Comparison of ENCODE assay signal across 23 cellular contexts in the genomic region with DNA sequence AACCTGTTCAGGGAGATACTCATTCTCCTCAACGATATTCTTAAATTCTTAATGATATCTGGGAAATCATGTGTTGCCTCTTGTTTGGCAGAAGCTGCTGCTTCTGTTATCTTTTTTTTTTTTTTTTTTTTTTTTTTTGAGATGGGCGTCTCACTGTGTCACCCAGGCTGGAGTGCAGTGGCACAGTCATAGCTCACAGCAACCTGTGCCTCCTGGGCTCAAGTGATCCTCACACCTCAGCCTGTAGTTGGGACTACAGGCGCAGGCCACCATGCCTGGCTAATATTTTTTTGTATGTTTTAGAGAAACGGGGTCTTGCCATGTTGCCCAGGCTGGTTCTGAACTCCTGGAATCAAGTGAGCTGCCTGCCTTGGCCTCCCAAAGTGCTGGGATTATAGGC. TPM values are rescaled to one million over a fixed set of nuclear protein-coding genes. Genes with fewer than 3 reads are reported as not detected.
A peak's percentile ranks its signal among the peaks of the same experiment; 100 is the strongest.
DNase-seq lines count a peak whose midpoint lies in the region; ATAC-seq and TF ChIP-seq lines count a peak whose summit lies in the region.
"Had no signal": no experiment of that assay in that cellular context is flagged by ENCODE, and none has a peak within 500 bp of the region (broad histone marks: within the 10 kb centered on the region; RNA-seq: fewer than 3 reads in every experiment).

No MANE protein-coding gene starts in this region.

- no peak overlapping the region for H3K27ac ChIP-seq in left lung
- H3K27ac ChIP-seq: brain microvascular endothelial cell, hepatocyte, SJSA1, WERI-Rb-1 had no signal

- no peak overlapping the region for H3K27ac Mint-ChIP-seq in activated CD8-positive, alpha-beta T cell treated with anti-CD3 and anti-CD28 coated beads for 36 hours
- no peak overlapping the region for H3K27ac Mint-ChIP-seq in activated CD8-positive, alpha-beta T cell treated with anti-CD3 and anti-CD28 coated beads, Interleukin-2, amount 10 ng/mL, durations not matched to agents 7 days and 5 days
- H3K27ac Mint-ChIP-seq in activated T-helper 2 cell treated with anti-CD3 and anti-CD28 coated beads, Interferon-gamma antibody, Interleukin-2, Interleukin-4, amounts not matched to agents 10 μg/mL and 5 μg/mL and 100 μg/mL, durations not matched to agents 14 hours and 24 hours and 36 hours, result no peak overlapping the region
- no peak overlapping the region for H3K27ac Mint-ChIP-seq in activated T-helper 17 cell treated with anti-CD3 and anti-CD28 coated beads, Interleukin-2, amount 50 U/mL, for 72 hours

- H3K4me1 Mint-ChIP-seq in activated CD8-positive, alpha-beta T cell treated with anti-CD3 and anti-CD28 coated beads for 36 hours (ENCODE audit: low read depth), result peaks cover 76% of the 10 kb centered on the region
- peaks cover 2% of the 10 kb centered on the region for H3K4me1 Mint-ChIP-seq in activated CD8-positive, alpha-beta T cell treated with anti-CD3 and anti-CD28 coated beads, Interleukin-2, amount 10 ng/mL, durations not matched to agents 7 days and 5 days (ENCODE audit: low read depth)
- H3K4me1 Mint-ChIP-seq in activated T-helper 2 cell treated with anti-CD3 and anti-CD28 coated beads, Interferon-gamma antibody, Interleukin-2, Interleukin-4, amounts not matched to agents 10 μg/mL and 5 μg/mL and 100 μg/mL, durations not matched to agents 14 hours and 24 hours and 36 hours (ENCODE audit: low read depth), result peaks cover 17% of the 10 kb centered on the region
- peaks cover 39% of the 10 kb centered on the region for H3K4me1 Mint-ChIP-seq in activated T-helper 17 cell treated with anti-CD3 and anti-CD28 coated beads, Interleukin-2, amount 50 U/mL, for 72 hours

- H3K4me3 Mint-ChIP-seq in activated CD8-positive, alpha-beta T cell treated with anti-CD3 and anti-CD28 coated beads for 36 hours, result no peak overlapping the region
- no peak overlapping the region for H3K4me3 Mint-ChIP-seq in activated CD8-positive, alpha-beta T cell treated with anti-CD3 and anti-CD28 coated beads, Interleukin-2, amount 10 ng/mL, durations not matched to agents 7 days and 5 days
- H3K4me3 Mint-ChIP-seq in activated T-helper 2 cell treated with anti-CD3 and anti-CD28 coated beads, Interferon-gamma antibody, Interleukin-2, Interleukin-4, amounts not matched to agents 10 μg/mL and 5 μg/mL and 100 μg/mL, durations not matched to agents 14 hours and 24 hours and 36 hours (ENCODE audit: low read depth), result no peak overlapping the region
- H3K4me3 Mint-ChIP-seq in activated T-helper 17 cell treated with anti-CD3 and anti-CD28 coated beads, Interleukin-2, amount 50 U/mL, for 72 hours, result no peak overlapping the region

- H3K4me1 ChIP-seq in left lung, result peaks cover 11 to 39% of the 10 kb centered on the region in 2 donors

- no peaks in the 10 kb centered on the region for H3K27me3 Mint-ChIP-seq in activated CD8-positive, alpha-beta T cell treated with anti-CD3 and anti-CD28 coated beads for 36 hours
- no peaks in the 10 kb centered on the region for H3K27me3 Mint-ChIP-seq in activated CD8-positive, alpha-beta T cell treated with anti-CD3 and anti-CD28 coated beads, Interleukin-2, amount 10 ng/mL, durations not matched to agents 7 days and 5 days (ENCODE audit: low read depth)
- H3K27me3 Mint-ChIP-seq in activated T-helper 2 cell treated with anti-CD3 and anti-CD28 coated beads, Interferon-gamma antibody, Interleukin-2, Interleukin-4, amounts not matched to agents 10 μg/mL and 5 μg/mL and 100 μg/mL, durations not matched to agents 14 hours and 24 hours and 36 hours (ENCODE audit: low read depth), result no peaks in the 10 kb centered on the region
- no peaks in the 10 kb centered on the region for H3K27me3 Mint-ChIP-seq in activated T-helper 17 cell treated with anti-CD3 and anti-CD28 coated beads, Interleukin-2, amount 50 U/mL, for 72 hours

- no peak for DNase-seq in activated CD8-positive, alpha-beta T cell treated with anti-CD3 and anti-CD28 coated beads for 36 hours
- no peak for DNase-seq in activated CD8-positive, alpha-beta T cell treated with anti-CD3 and anti-CD28 coated beads, Interleukin-2, amount 10 ng/mL, durations not matched to agents 7 days and 5 days
- no peak for DNase-seq in left lung
- peak; percentile 10 for DNase-seq in retina
- DNase-seq in activated T-helper 2 cell treated with anti-CD3 and anti-CD28 coated beads, Interferon-gamma antibody, Interleukin-2, Interleukin-4, amounts not matched to agents 10 μg/mL and 5 μg/mL and 100 μg/mL, durations not matched to agents 14 hours and 24 hours and 36 hours (ENCODE audit: low spot score), result no peak
- DNase-seq: activated gamma-delta T cell; brain microvascular endothelial cell; DMS79; effector CD8-positive, alpha-beta T cell; foreskin melanocyte; GF-D8; KG1; left colon; MV-4-11; NCI-H146; NCI-H526; T-helper 2 cell; WERI-Rb-1 had no signal

- no peaks in the 10 kb centered on the region for H3K9me3 ChIP-seq in left lung
- H3K9me3 ChIP-seq: SJSA1 had no signal

- POLR2A ChIA-PET in activated CD8-positive, alpha-beta T cell treated with anti-CD3 and anti-CD28 coated beads for 36 hours (lab: Charles Lee), result no interaction called here
- POLR2A ChIA-PET in activated CD8-positive, alpha-beta T cell treated with anti-CD3 and anti-CD28 coated beads, Interleukin-2, amount 10 ng/mL, durations not matched to agents 7 days and 5 days (lab: Charles Lee), result no interaction called here

- CTCF ChIA-PET in activated CD8-positive, alpha-beta T cell treated with anti-CD3 and anti-CD28 coated beads for 36 hours (lab: Charles Lee), result interaction anchor here (1.2 to 2.1 kb wide), 2 partner anchors 11 to 13 kb away, joined by 3 to 6 read pairs; no protein-coding TSS in a partner anchor
- CTCF ChIA-PET in activated CD8-positive, alpha-beta T cell treated with anti-CD3 and anti-CD28 coated beads, Interleukin-2, amount 10 ng/mL, durations not matched to agents 7 days and 5 days (lab: Charles Lee), result interaction anchor here (1.2 kb wide), 1 partner anchor 17 kb away, joined by 3 read pairs; no protein-coding TSS in a partner anchor

- TF ChIP-seq CTCF in activated CD8-positive, alpha-beta T cell treated with anti-CD3 and anti-CD28 coated beads for 36 hours (IDR thresholded peaks at IDR 0.05), result no peak
- TF ChIP-seq CTCF in left lung (IDR thresholded peaks at IDR 0.05), result no peak

- H3K36me3 ChIP-seq in left lung, result no peaks in the 10 kb centered on the region
- H3K36me3 ChIP-seq: brain microvascular endothelial cell, SJSA1, WERI-Rb-1 had no signal

- intact Hi-C loops in activated CD8-positive, alpha-beta T cell treated with anti-CD3 and anti-CD28 coated beads for 36 hours (cut with micrococcal nuclease), result no loop called here
- intact Hi-C loops in left lung (cut with DNase I), result no loop called here
- intact Hi-C loops in activated T-helper 2 cell treated with anti-CD3 and anti-CD28 coated beads, Interferon-gamma antibody, Interleukin-2, Interleukin-4, amounts not matched to agents 10 μg/mL and 5 μg/mL and 100 μg/mL, durations not matched to agents 14 hours and 24 hours and 36 hours (cut with micrococcal nuclease), result no loop called here

- peak; percentile 51 for ATAC-seq in activated CD8-positive, alpha-beta T cell treated with anti-CD3 and anti-CD28 coated beads for 36 hours
- ATAC-seq in activated CD8-positive, alpha-beta T cell treated with anti-CD3 and anti-CD28 coated beads, Interleukin-2, amount 10 ng/mL, durations not matched to agents 7 days and 5 days, result no peak
- ATAC-seq in SK-N-SH treated with all-trans-retinoic acid at 6 μM for 48 hours (0 out of 3 replicates have a peak, but pooled peaks have one; percentile 6), left lung (peak; percentile 54), HG03439 (IDR thresholded peaks at IDR 0.05; ENCODE audit: unreplicated experiment) (no peak)
- no peak for ATAC-seq in activated T-helper 17 cell treated with anti-CD3 and anti-CD28 coated beads, Interleukin-2, amount 50 U/mL, for 72 hours (replicated peaks)
- ATAC-seq: left colon had no signal

- H3K4me3 ChIP-seq in left lung, result no peak overlapping the region
- H3K4me3 ChIP-seq: hepatocyte, SJSA1 had no signal

- no peaks in the 10 kb centered on the region for H3K9me3 Mint-ChIP-seq in activated CD8-positive, alpha-beta T cell treated with anti-CD3 and anti-CD28 coated beads for 36 hours
- H3K9me3 Mint-ChIP-seq in activated CD8-positive, alpha-beta T cell treated with anti-CD3 and anti-CD28 coated beads, Interleukin-2, amount 10 ng/mL, durations not matched to agents 7 days and 5 days (ENCODE audit: insufficient read depth), result no peaks in the 10 kb centered on the region
- no peaks in the 10 kb centered on the region for H3K9me3 Mint-ChIP-seq in activated T-helper 2 cell treated with anti-CD3 and anti-CD28 coated beads, Interferon-gamma antibody, Interleukin-2, Interleukin-4, amounts not matched to agents 10 μg/mL and 5 μg/mL and 100 μg/mL, durations not matched to agents 14 hours and 24 hours and 36 hours
- H3K9me3 Mint-ChIP-seq in activated T-helper 17 cell treated with anti-CD3 and anti-CD28 coated beads, Interleukin-2, amount 50 U/mL, for 72 hours, result no peaks in the 10 kb centered on the region

- peaks cover 30% of the 10 kb centered on the region for H3K36me3 Mint-ChIP-seq in activated CD8-positive, alpha-beta T cell treated with anti-CD3 and anti-CD28 coated beads for 36 hours (ENCODE audit: low read depth)
- peaks cover 31% of the 10 kb centered on the region for H3K36me3 Mint-ChIP-seq in activated CD8-positive, alpha-beta T cell treated with anti-CD3 and anti-CD28 coated beads, Interleukin-2, amount 10 ng/mL, durations not matched to agents 7 days and 5 days (ENCODE audit: low read depth)
- peaks cover 22% of the 10 kb centered on the region for H3K36me3 Mint-ChIP-seq in activated T-helper 2 cell treated with anti-CD3 and anti-CD28 coated beads, Interferon-gamma antibody, Interleukin-2, Interleukin-4, amounts not matched to agents 10 μg/mL and 5 μg/mL and 100 μg/mL, durations not matched to agents 14 hours and 24 hours and 36 hours (ENCODE audit: low read depth)
- H3K36me3 Mint-ChIP-seq in activated T-helper 17 cell treated with anti-CD3 and anti-CD28 coated beads, Interleukin-2, amount 50 U/mL, for 72 hours (ENCODE audit: low read depth), result peaks cover 8% of the 10 kb centered on the region

- no peaks in the 10 kb centered on the region for H3K27me3 ChIP-seq in left lung
- H3K27me3 ChIP-seq: brain microvascular endothelial cell, hepatocyte, SJSA1 had no signal

TF ChIP-seq in SK-N-SH treated with all-trans-retinoic acid at 6 μM for 48 hours, 23 proteins besides CTCF, POLR2A, EP300 and RAD21 (continues in another document):
- TF ChIP-seq ZNF8 (CRISPR knock-in tag; IDR thresholded peaks at IDR 0.05) (no peak), TCF4 (CRISPR knock-in tag; IDR thresholded peaks at IDR 0.05; ENCODE audit: borderline replicate concordance) (no peak), SNAI2 (CRISPR knock-in tag; IDR thresholded peaks at IDR 0.05) (no peak), OSR1 (CRISPR knock-in tag; IDR thresholded peaks at IDR 0.05) (no peak)

RNA-seq across cellular contexts. Expression of a gene that starts 34.2 kb away (rescaled TPM):
- 10 to 100 TPM; 31.3 to 32.9 TPM for total RNA-seq in activated CD8-positive, alpha-beta T cell treated with anti-CD3 and anti-CD28 coated beads for 36 hours
- 10 to 100 TPM; 35.7 to 36.6 TPM for total RNA-seq in activated CD8-positive, alpha-beta T cell treated with anti-CD3 and anti-CD28 coated beads, Interleukin-2, amount 10 ng/mL, durations not matched to agents 7 days and 5 days
- total RNA-seq in left lung, result 10 to 100 TPM; 34.3 to 34.7 TPM
- 35.4 and 37.3 TPM in 2 replicates for total RNA-seq in activated T-helper 2 cell treated with anti-CD3 and anti-CD28 coated beads, Interferon-gamma antibody, Interleukin-2, Interleukin-4, amounts not matched to agents 10 μg/mL and 5 μg/mL and 100 μg/mL, durations not matched to agents 14 hours and 24 hours and 36 hours
- 10 to 100 TPM; 25.9 to 29.9 TPM for total RNA-seq in activated T-helper 17 cell treated with anti-CD3 and anti-CD28 coated beads, Interleukin-2, amount 50 U/mL, for 72 hours

Comparison
In these comparisons a context has a peak if more than half of its experiments do, and no peak if none do; other contexts are left out.
1. ATAC-seq: peak in activated CD8-positive, alpha-beta T cell treated with anti-CD3 and anti-CD28 coated beads for 36 hours (single experiment), SK-N-SH treated with all-trans-retinoic acid at 6 μM for 48 hours (single experiment) and left lung (single experiment); none in activated CD8-positive, alpha-beta T cell treated with anti-CD3 and anti-CD28 coated beads, Interleukin-2, amount 10 ng/mL, durations not matched to agents 7 days and 5 days (single experiment), HG03439 (single experiment) and activated T-helper 17 cell treated with anti-CD3 and anti-CD28 coated beads, Interleukin-2, amount 50 U/mL, for 72 hours (single experiment).